Comparison of ENCODE assay signal across 1 cellular context in the genomic region with DNA sequence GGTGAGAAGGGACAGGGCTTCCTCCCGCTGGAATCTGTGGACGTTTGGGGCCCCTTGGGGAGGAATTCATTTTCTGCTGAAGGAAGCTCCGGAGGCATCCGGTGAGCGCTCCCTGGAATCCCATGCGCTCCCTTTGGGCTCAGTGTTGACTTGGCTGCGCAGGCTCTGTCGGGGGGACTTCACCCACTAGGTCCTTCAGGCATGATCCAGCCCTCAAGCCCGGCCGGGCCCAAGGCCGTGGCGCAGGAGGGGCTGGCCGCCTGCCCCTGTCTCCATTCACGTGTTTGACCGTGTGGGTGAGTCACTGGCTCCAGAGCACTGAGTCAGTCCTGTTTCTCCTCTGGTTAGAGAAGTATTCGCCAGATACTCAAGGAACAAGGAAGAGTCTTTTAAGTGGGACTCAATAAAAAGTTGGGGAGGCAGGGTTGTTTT.
A peak's percentile ranks its signal among the peaks of the same experiment; 100 is the strongest.
TF ChIP-seq lines count a peak whose summit lies in the region.

No MANE protein-coding gene starts in this region.

TF ChIP-seq in HepG2, 621 proteins besides CTCF, POLR2A, EP300 and RAD21 (continued from another document and continues in another):
- TF ChIP-seq, protein P1, sequence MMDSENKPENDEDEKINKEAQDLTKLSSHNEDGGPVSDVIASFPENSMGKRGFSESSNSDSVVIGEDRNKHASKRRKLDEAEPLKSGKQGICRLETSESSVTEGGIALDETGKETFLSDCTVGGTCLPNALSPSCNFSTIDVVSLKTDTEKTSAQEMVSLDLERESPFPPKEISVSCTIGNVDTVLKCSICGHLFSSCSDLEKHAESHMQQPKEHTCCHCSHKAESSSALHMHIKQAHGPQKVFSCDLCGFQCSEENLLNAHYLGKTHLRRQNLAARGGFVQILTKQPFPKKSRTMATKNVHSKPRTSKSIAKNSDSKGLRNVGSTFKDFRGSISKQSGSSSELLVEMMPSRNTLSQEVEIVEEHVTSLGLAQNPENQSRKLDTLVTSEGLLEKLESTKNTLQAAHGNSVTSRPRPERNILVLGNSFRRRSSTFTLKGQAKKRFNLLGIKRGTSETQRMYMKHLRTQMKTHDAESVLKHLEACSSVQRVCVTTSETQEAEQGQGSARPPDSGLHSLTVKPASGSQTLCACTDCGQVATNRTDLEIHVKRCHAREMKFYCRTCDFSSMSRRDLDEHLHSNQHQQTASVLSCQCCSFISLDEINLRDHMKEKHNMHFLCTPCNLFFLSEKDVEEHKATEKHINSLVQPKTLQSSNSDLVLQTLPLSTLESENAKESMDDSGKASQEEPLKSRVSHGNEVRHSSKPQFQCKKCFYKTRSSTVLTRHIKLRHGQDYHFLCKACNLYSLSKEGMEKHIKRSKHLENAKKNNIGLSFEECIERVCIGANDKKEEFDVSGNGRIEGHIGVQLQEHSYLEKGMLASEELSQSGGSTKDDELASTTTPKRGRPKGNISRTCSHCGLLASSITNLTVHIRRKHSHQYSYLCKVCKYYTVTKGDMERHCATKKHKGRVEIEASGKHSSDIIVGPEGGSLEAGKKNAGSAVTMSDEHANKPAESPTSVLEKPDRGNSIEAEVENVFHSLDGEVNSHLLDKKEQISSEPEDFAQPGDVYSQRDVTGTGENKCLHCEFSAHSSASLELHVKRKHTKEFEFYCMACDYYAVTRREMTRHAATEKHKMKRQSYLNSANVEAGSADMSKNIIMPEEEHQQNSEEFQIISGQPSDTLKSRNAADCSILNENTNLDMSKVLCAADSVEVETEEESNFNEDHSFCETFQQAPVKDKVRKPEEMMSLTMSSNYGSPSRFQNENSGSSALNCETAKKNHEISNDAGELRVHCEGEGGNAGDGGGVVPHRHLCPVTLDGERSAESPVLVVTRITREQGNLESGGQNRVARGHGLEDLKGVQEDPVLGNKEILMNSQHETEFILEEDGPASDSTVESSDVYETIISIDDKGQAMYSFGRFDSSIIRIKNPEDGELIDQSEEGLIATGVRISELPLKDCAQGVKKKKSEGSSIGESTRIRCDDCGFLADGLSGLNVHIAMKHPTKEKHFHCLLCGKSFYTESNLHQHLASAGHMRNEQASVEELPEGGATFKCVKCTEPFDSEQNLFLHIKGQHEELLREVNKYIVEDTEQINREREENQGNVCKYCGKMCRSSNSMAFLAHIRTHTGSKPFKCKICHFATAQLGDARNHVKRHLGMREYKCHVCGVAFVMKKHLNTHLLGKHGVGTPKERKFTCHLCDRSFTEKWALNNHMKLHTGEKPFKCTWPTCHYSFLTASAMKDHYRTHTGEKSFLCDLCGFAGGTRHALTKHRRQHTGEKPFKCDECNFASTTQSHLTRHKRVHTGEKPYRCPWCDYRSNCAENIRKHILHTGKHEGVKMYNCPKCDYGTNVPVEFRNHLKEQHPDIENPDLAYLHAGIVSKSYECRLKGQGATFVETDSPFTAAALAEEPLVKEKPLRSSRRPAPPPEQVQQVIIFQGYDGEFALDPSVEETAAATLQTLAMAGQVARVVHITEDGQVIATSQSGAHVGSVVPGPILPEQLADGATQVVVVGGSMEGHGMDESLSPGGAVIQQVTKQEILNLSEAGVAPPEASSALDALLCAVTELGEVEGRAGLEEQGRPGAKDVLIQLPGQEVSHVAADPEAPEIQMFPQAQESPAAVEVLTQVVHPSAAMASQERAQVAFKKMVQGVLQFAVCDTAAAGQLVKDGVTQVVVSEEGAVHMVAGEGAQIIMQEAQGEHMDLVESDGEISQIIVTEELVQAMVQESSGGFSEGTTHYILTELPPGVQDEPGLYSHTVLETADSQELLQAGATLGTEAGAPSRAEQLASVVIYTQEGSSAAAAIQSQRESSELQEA (CRISPR knock-in tag; IDR thresholded peaks at IDR 0.05; ENCODE audit: not compliant biosample characterization) = no peak
- TF ChIP-seq, protein P2, sequence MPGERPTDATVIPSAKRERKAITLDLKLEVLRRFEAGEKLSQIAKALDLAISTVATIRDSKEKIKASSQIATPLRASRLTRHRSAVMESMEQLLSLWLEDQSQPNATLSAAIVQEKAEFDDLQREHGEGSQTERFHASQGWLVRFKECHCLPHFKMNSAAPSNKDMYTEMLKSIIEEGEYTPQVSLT (CRISPR knock-in tag; IDR thresholded peaks at IDR 0.05; ENCODE audit: borderline replicate concordance, low read depth) = no peak
- no peak for TF ChIP-seq RNF2 (conservative IDR thresholded peaks at IDR 0.05; ENCODE audit: low read depth)
- TF ChIP-seq, protein P3, sequence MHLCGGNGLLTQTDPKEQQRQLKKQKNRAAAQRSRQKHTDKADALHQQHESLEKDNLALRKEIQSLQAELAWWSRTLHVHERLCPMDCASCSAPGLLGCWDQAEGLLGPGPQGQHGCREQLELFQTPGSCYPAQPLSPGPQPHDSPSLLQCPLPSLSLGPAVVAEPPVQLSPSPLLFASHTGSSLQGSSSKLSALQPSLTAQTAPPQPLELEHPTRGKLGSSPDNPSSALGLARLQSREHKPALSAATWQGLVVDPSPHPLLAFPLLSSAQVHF (CRISPR knock-in tag; IDR thresholded peaks at IDR 0.05) = no peak
- TF ChIP-seq, protein P4, sequence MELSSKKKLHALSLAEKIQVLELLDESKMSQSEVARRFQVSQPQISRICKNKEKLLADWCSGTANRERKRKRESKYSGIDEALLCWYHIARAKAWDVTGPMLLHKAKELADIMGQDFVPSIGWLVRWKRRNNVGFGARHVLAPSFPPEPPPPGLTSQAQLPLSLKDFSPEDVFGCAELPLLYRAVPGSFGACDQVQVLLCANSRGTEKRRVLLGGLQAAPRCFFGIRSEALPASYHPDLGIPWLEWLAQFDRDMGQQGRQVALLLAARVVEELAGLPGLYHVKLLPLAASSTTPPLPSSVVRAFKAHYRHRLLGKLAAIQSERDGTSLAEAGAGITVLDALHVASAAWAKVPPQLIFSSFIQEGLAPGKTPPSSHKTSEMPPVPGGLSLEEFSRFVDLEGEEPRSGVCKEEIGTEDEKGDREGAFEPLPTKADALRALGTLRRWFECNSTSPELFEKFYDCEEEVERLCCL (CRISPR knock-in tag; IDR thresholded peaks at IDR 0.05; ENCODE audit: borderline replicate concordance) = no peak
- TF ChIP-seq, protein P5, sequence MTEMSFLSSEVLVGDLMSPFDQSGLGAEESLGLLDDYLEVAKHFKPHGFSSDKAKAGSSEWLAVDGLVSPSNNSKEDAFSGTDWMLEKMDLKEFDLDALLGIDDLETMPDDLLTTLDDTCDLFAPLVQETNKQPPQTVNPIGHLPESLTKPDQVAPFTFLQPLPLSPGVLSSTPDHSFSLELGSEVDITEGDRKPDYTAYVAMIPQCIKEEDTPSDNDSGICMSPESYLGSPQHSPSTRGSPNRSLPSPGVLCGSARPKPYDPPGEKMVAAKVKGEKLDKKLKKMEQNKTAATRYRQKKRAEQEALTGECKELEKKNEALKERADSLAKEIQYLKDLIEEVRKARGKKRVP (CRISPR knock-in tag; IDR thresholded peaks at IDR 0.05) = peak in 1 of 2 experiments; percentile 21; a peak in 1 of 4 replicates
- no peak for TF ChIP-seq MTA1 (CRISPR knock-in tag; IDR thresholded peaks at IDR 0.05; ENCODE audit: borderline replicate concordance)
- no peak for TF ChIP-seq SMC3 (IDR thresholded peaks at IDR 0.05; ENCODE audit: low read length)
- TF ChIP-seq JUND (CRISPR knock-in tag; IDR thresholded peaks at IDR 0.05) = no peak; the same call in 1 of the 2 replicates
- no peak for TF ChIP-seq ZNF232 (CRISPR knock-in tag; IDR thresholded peaks at IDR 0.05; ENCODE audit: borderline replicate concordance)
- no peak for TF ChIP-seq FOXO1 (CRISPR knock-in tag; IDR thresholded peaks at IDR 0.05)
- TF ChIP-seq, protein P6, sequence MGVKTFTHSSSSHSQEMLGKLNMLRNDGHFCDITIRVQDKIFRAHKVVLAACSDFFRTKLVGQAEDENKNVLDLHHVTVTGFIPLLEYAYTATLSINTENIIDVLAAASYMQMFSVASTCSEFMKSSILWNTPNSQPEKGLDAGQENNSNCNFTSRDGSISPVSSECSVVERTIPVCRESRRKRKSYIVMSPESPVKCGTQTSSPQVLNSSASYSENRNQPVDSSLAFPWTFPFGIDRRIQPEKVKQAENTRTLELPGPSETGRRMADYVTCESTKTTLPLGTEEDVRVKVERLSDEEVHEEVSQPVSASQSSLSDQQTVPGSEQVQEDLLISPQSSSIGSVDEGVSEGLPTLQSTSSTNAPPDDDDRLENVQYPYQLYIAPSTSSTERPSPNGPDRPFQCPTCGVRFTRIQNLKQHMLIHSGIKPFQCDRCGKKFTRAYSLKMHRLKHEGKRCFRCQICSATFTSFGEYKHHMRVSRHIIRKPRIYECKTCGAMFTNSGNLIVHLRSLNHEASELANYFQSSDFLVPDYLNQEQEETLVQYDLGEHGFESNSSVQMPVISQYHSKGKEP (CRISPR knock-in tag; IDR thresholded peaks at IDR 0.05) = no peak
- no peak for TF ChIP-seq GTF2F1 (IDR thresholded peaks at IDR 0.05; ENCODE audit: low read length)
- 0 out of 2 replicates have a peak, but pooled peaks have one; percentile 77 for TF ChIP-seq ZNF224 (CRISPR knock-in tag; IDR thresholded peaks at IDR 0.05)
- no peak for TF ChIP-seq MED13 (CRISPR knock-in tag; IDR thresholded peaks at IDR 0.05)
- TF ChIP-seq, protein P7, sequence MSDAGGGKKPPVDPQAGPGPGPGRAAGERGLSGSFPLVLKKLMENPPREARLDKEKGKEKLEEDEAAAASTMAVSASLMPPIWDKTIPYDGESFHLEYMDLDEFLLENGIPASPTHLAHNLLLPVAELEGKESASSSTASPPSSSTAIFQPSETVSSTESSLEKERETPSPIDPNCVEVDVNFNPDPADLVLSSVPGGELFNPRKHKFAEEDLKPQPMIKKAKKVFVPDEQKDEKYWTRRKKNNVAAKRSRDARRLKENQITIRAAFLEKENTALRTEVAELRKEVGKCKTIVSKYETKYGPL (CRISPR knock-in tag; IDR thresholded peaks at IDR 0.05) = no peak
- TF ChIP-seq, protein P8, sequence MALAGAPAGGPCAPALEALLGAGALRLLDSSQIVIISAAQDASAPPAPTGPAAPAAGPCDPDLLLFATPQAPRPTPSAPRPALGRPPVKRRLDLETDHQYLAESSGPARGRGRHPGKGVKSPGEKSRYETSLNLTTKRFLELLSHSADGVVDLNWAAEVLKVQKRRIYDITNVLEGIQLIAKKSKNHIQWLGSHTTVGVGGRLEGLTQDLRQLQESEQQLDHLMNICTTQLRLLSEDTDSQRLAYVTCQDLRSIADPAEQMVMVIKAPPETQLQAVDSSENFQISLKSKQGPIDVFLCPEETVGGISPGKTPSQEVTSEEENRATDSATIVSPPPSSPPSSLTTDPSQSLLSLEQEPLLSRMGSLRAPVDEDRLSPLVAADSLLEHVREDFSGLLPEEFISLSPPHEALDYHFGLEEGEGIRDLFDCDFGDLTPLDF (CRISPR knock-in tag; IDR thresholded peaks at IDR 0.05) = no peak
- TF ChIP-seq HMG20A (CRISPR knock-in tag; IDR thresholded peaks at IDR 0.05; ENCODE audit: borderline replicate concordance) = peak; percentile 34; the same call in 1 of the 2 replicates
- TF ChIP-seq EHMT2 (IDR thresholded peaks at IDR 0.05; ENCODE audit: borderline replicate concordance, low read depth, low read length) = no peak
- TF ChIP-seq, protein P9, sequence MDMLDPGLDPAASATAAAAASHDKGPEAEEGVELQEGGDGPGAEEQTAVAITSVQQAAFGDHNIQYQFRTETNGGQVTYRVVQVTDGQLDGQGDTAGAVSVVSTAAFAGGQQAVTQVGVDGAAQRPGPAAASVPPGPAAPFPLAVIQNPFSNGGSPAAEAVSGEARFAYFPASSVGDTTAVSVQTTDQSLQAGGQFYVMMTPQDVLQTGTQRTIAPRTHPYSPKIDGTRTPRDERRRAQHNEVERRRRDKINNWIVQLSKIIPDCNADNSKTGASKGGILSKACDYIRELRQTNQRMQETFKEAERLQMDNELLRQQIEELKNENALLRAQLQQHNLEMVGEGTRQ (IDR thresholded peaks at IDR 0.05; ENCODE audit: low read depth, low read length) = no peak
- TF ChIP-seq, protein P9 (CRISPR knock-in tag; IDR thresholded peaks at IDR 0.05; ENCODE audit: borderline replicate concordance) = peak; percentile 44; the same call in 1 of the 2 replicates
- no peak for TF ChIP-seq ZNF354B (CRISPR knock-in tag; IDR thresholded peaks at IDR 0.05)
- TF ChIP-seq, protein P10, sequence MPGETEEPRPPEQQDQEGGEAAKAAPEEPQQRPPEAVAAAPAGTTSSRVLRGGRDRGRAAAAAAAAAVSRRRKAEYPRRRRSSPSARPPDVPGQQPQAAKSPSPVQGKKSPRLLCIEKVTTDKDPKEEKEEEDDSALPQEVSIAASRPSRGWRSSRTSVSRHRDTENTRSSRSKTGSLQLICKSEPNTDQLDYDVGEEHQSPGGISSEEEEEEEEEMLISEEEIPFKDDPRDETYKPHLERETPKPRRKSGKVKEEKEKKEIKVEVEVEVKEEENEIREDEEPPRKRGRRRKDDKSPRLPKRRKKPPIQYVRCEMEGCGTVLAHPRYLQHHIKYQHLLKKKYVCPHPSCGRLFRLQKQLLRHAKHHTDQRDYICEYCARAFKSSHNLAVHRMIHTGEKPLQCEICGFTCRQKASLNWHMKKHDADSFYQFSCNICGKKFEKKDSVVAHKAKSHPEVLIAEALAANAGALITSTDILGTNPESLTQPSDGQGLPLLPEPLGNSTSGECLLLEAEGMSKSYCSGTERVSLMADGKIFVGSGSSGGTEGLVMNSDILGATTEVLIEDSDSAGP (CRISPR knock-in tag; IDR thresholded peaks at IDR 0.05; ENCODE audit: borderline replicate concordance) = no peak
- no peak for TF ChIP-seq PCBP1 (IDR thresholded peaks at IDR 0.05; ENCODE audit: borderline replicate concordance, low read depth, low read length)
- TF ChIP-seq KAT7 (CRISPR knock-in tag; IDR thresholded peaks at IDR 0.05; ENCODE audit: borderline replicate concordance) = 0 out of 2 replicates have a peak, but pooled peaks have one; percentile 50
- TF ChIP-seq ZFP90 (CRISPR knock-in tag; IDR thresholded peaks at IDR 0.05; ENCODE audit: borderline replicate concordance) = no peak
- no peak for TF ChIP-seq CHD4 (IDR thresholded peaks at IDR 0.05; ENCODE audit: borderline replicate concordance, low read length)
- no peak for TF ChIP-seq ZNF562 (CRISPR knock-in tag; IDR thresholded peaks at IDR 0.05; ENCODE audit: borderline replicate concordance)
- TF ChIP-seq BORCS8-MEF2B (CRISPR knock-in tag; IDR thresholded peaks at IDR 0.05) = 0 out of 2 replicates have a peak, but pooled peaks have one; percentile 17
- TF ChIP-seq SP2 (CRISPR knock-in tag; IDR thresholded peaks at IDR 0.05) = no peak
- no peak for TF ChIP-seq ZKSCAN8 (CRISPR knock-in tag; IDR thresholded peaks at IDR 0.05; ENCODE audit: borderline replicate concordance)
- TF ChIP-seq NFE2L1 (CRISPR knock-in tag; IDR thresholded peaks at IDR 0.05; ENCODE audit: borderline replicate concordance) = no peak
- no peak for TF ChIP-seq SMYD3 (CRISPR knock-in tag; IDR thresholded peaks at IDR 0.05)
- no peak for TF ChIP-seq HNF4A (CRISPR knock-in tag; IDR thresholded peaks at IDR 0.05)
- no peak for TF ChIP-seq JARID2 (CRISPR knock-in tag; IDR thresholded peaks at IDR 0.05; ENCODE audit: insufficient replicate concordance)
- TF ChIP-seq, protein P11, sequence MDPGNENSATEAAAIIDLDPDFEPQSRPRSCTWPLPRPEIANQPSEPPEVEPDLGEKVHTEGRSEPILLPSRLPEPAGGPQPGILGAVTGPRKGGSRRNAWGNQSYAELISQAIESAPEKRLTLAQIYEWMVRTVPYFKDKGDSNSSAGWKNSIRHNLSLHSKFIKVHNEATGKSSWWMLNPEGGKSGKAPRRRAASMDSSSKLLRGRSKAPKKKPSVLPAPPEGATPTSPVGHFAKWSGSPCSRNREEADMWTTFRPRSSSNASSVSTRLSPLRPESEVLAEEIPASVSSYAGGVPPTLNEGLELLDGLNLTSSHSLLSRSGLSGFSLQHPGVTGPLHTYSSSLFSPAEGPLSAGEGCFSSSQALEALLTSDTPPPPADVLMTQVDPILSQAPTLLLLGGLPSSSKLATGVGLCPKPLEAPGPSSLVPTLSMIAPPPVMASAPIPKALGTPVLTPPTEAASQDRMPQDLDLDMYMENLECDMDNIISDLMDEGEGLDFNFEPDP (CRISPR knock-in tag; conservative IDR thresholded peaks at IDR 0.05) = no peak
- TF ChIP-seq ZNF850 (CRISPR knock-in tag; conservative IDR thresholded peaks at IDR 0.05) = no peak
